8 cellular contexts compared by ENCODE assay signal in genomic region chr3:16512435-16513140, GRCh38. TPM values are rescaled to one million over a fixed set of nuclear protein-coding genes. Genes with fewer than 3 reads are reported as not detected.
DNase-seq lines count a peak whose midpoint lies in the region; ATAC-seq and TF ChIP-seq lines count a peak whose summit lies in the region.

No MANE protein-coding gene starts in this region.

- TF ChIP-seq EP300 in suprapubic skin (IDR thresholded peaks at IDR 0.05): no peak

- CTCF ChIA-PET in activated CD4-positive, alpha-beta memory T cell treated with anti-CD3 and anti-CD28 coated beads for 36 hours (lab: Charles Lee): interaction anchor here (0.7 to 5.4 kb wide), 11 partner anchors 9 to 244 kb away, joined by 3 to 23 read pairs (median 3); no protein-coding TSS in a partner anchor

- H3K36me3 ChIP-seq in HUES64 (ENCODE audit: insufficient read depth, low read length) (no peaks in the 10 kb centered on the region), muscle layer of colon (ENCODE audit: insufficient read depth, low read length) (no peaks in the 10 kb centered on the region), suprapubic skin (no peaks in the 10 kb centered on the region)

- peaks cover 59% of the 10 kb centered on the region for H3K27me3 ChIP-seq in HUES64 (ENCODE audit: insufficient read depth, low read length)
- peaks cover 0 to 12% of the 10 kb centered on the region in 2 donors for H3K27me3 ChIP-seq in muscle layer of colon (ENCODE audit: control insufficient read depth in 1 of 2, insufficient read depth in 2 of 2, low read length in 2 of 2)
- H3K27me3 ChIP-seq in suprapubic skin: no peaks in the 10 kb centered on the region

- H3K27me3 Mint-ChIP-seq in CD14-positive monocyte (ENCODE audit: low read depth in 3 of 3) (peaks cover 0 to 4% (median 4%) of the 10 kb centered on the region in 3 donors), endothelial cell (ENCODE audit: unreplicated experiment) (peaks cover 10% of the 10 kb centered on the region)
- no peaks in the 10 kb centered on the region for H3K27me3 Mint-ChIP-seq in activated CD4-positive, alpha-beta memory T cell treated with anti-CD3 and anti-CD28 coated beads for 36 hours

- H3K4me1 Mint-ChIP-seq in CD14-positive monocyte (peaks cover 54% of the 10 kb centered on the region), endothelial cell (ENCODE audit: unreplicated experiment) (peaks cover 57% of the 10 kb centered on the region)
- H3K4me1 Mint-ChIP-seq in activated CD4-positive, alpha-beta memory T cell treated with anti-CD3 and anti-CD28 coated beads for 36 hours (ENCODE audit: low read depth): peaks cover 73% of the 10 kb centered on the region

- no peak for TF ChIP-seq POLR2A in suprapubic skin (IDR thresholded peaks at IDR 0.05)

- H3K9me3 ChIP-seq in HUES64 (ENCODE audit: insufficient read depth, low read depth, low read length): no peaks in the 10 kb centered on the region
- no peaks in the 10 kb centered on the region for H3K9me3 ChIP-seq in muscle layer of colon (ENCODE audit: low read length)
- no peaks in the 10 kb centered on the region for H3K9me3 ChIP-seq in suprapubic skin

- no peak overlapping the region for H3K27ac ChIP-seq in HUES64 (ENCODE audit: low read depth, low read length)
- peak overlapping the region; percentile 78 for H3K27ac ChIP-seq in muscle layer of colon (ENCODE audit: low read depth, low read length)
- H3K27ac ChIP-seq in suprapubic skin: peak overlapping the region; percentile 78

- H3K4me1 ChIP-seq in HUES64 (ENCODE audit: insufficient read depth, low read length) (peaks cover 21% of the 10 kb centered on the region; the same call in 1 of the 2 replicates), muscle layer of colon (ENCODE audit: insufficient read depth, low read length) (no peaks in the 10 kb centered on the region), suprapubic skin (peaks cover 35% of the 10 kb centered on the region)

- peaks cover 0 to 7% of the 10 kb centered on the region in 2 donors for H3K36me3 Mint-ChIP-seq in CD14-positive monocyte
- H3K36me3 Mint-ChIP-seq in activated CD4-positive, alpha-beta memory T cell treated with anti-CD3 and anti-CD28 coated beads for 36 hours: peaks cover 21% of the 10 kb centered on the region
- H3K36me3 Mint-ChIP-seq in endothelial cell (ENCODE audit: low read depth, unreplicated experiment): peaks cover 7% of the 10 kb centered on the region

- DNase-seq in CD14-positive monocyte (ENCODE audit: low spot score) (peak; percentile 57), endothelial cell (ENCODE audit: low spot score) (peak; percentile 8), suprapubic skin (ENCODE audit: low spot score in 2 of 2) (peak; percentile 71 to 81)
- DNase-seq in activated CD4-positive, alpha-beta memory T cell treated with anti-CD3 and anti-CD28 coated beads for 36 hours: peak; percentile 67

- TF ChIP-seq CTCF in CD14-positive monocyte (IDR thresholded peaks at IDR 0.05) (no peak), endothelial cell (IDR thresholded peaks at IDR 0.05; ENCODE audit: unreplicated experiment) (no peak), suprapubic skin (IDR thresholded peaks at IDR 0.05) (no peak)

- H3K4me3 Mint-ChIP-seq in CD14-positive monocyte (peak overlapping the region; percentile 96 to 98), endothelial cell (ENCODE audit: unreplicated experiment) (peak overlapping the region; percentile 96)
- peak overlapping the region; percentile 94 for H3K4me3 Mint-ChIP-seq in activated CD4-positive, alpha-beta memory T cell treated with anti-CD3 and anti-CD28 coated beads for 36 hours

- peak overlapping the region; percentile 78 to 92 (median 88) for H3K27ac Mint-ChIP-seq in CD14-positive monocyte
- peak overlapping the region; percentile 96 for H3K27ac Mint-ChIP-seq in activated CD4-positive, alpha-beta memory T cell treated with anti-CD3 and anti-CD28 coated beads for 36 hours
- peak overlapping the region; percentile 74 for H3K27ac Mint-ChIP-seq in endothelial cell (ENCODE audit: unreplicated experiment)

- POLR2A ChIA-PET in activated CD4-positive, alpha-beta memory T cell treated with anti-CD3 and anti-CD28 coated beads for 36 hours (lab: Charles Lee): interaction anchor here (0.9 to 2.4 kb wide), 15 partner anchors 9 to 248 kb away, joined by 3 to 34 read pairs (median 5); partner anchors contain the start of genes DPH3 and OXNAD1

- H3K4me3 ChIP-seq in HUES64 (ENCODE audit: low read length) (peak overlapping the region; percentile 63), muscle layer of colon (ENCODE audit: low read depth in 1 of 2, low read length in 2 of 2) (peak overlapping the region; percentile 45 to 60), suprapubic skin (peak overlapping the region; percentile 58)

- intact Hi-C loops in CD14-positive monocyte (cut with micrococcal nuclease): no loop called here
- intact Hi-C loops in activated CD4-positive, alpha-beta memory T cell treated with anti-CD3 and anti-CD28 coated beads for 36 hours (cut with micrococcal nuclease): loop anchor here (1.0 to 5.0 kb wide), 11 partner anchors 9 to 1230 kb away; partner anchors contain the start of genes OXNAD1 and TBC1D5

- 15% methylated on average over 36 of the region's 37 CpGs for WGBS in HUES64
- WGBS in suprapubic skin: 2% methylated on average over 22 of the region's 37 CpGs

- peak overlapping the region; percentile 29; the same call in 1 of the 2 replicates for H3K9ac ChIP-seq in HUES64 (ENCODE audit: low read depth, low read length)
- H3K9ac ChIP-seq in muscle layer of colon (ENCODE audit: low read length): no peak overlapping the region

- no peaks in the 10 kb centered on the region for H3K9me3 Mint-ChIP-seq in CD14-positive monocyte
- no peaks in the 10 kb centered on the region for H3K9me3 Mint-ChIP-seq in activated CD4-positive, alpha-beta memory T cell treated with anti-CD3 and anti-CD28 coated beads for 36 hours
- no peaks in the 10 kb centered on the region for H3K9me3 Mint-ChIP-seq in endothelial cell (ENCODE audit: unreplicated experiment)

- ATAC-seq in GM19467 (IDR thresholded peaks at IDR 0.05; ENCODE audit: unreplicated experiment) (peak; percentile 15), HG03039 (IDR thresholded peaks at IDR 0.05; ENCODE audit: unreplicated experiment) (no peak)

RNA-seq across cellular contexts. Expression of gene RFTN1, which starts 0.9 kb away (rescaled TPM):
- polyA plus RNA-seq in CD14-positive monocyte: 10 to 100 TPM; 27.2 to 28.0 TPM
- 1.8 TPM for polyA plus RNA-seq in HUES64 (2013, experiment 1 of 2)
- polyA plus RNA-seq in HUES64 (2013, experiment 2 of 2): 3.2 TPM
- 100 to 1,000 TPM; 104 to 106 TPM for total RNA-seq in activated CD4-positive, alpha-beta memory T cell treated with anti-CD3 and anti-CD28 coated beads for 36 hours
- total RNA-seq in endothelial cell (ENCODE audit: unreplicated experiment): 41.8 TPM
- total RNA-seq in suprapubic skin: 10 to 100 TPM; 10.3 to 26.9 (median 22.3) TPM

Comparison
In these comparisons a context has a peak if more than half of its experiments do, and no peak if none do; other contexts are left out.
1. DNase-seq: peak in every context shown above with its lines; median percentile 76 in suprapubic skin; 67 in activated CD4-positive, alpha-beta memory T cell treated with anti-CD3 and anti-CD28 coated beads for 36 hours; 57 in CD14-positive monocyte; 8 in endothelial cell.